Comparison of ENCODE assay signal across 8 cellular contexts in genomic region chr4:35021222-35021621, GRCh38.
DNase-seq lines count a peak whose midpoint lies in the region; ATAC-seq, FAIRE-seq and TF ChIP-seq lines count a peak whose summit lies in the region.
"Not testable (repeated sequence)": the region's sequence is repeated elsewhere in the genome, so short reads cannot be mapped to it uniquely, and the experiment has no call there.

No MANE protein-coding gene starts in this region.

- TF ChIP-seq POLR2A in H54 (IDR thresholded peaks at IDR 0.05; ENCODE audit: low read depth, low read length): peak; percentile 32; the same call in 1 of the 2 replicates

- DNase-seq in AG20443 (ENCODE audit: low spot score): peak; percentile 5
- DNase-seq in H54 (ENCODE audit: insufficient read length, low spot score): peak; percentile 1
- DNase-seq in LoVo (ENCODE audit: low spot score): peak; percentile 9
- DNase-seq in RWPE2 (ENCODE audit: low spot score): peak; percentile 76
- peak; percentile 65 for DNase-seq in astrocyte of the cerebellum (ENCODE audit: low read depth)
- DNase-seq in epithelial cell of prostate (ENCODE audit: low read depth, low spot score): peak; percentile 20
- DNase-seq in kidney epithelial cell (ENCODE audit: low read depth): peak; percentile 73
- peak; percentile 75 for DNase-seq in renal cortical epithelial cell (ENCODE audit: low read depth)

- H3K4me1 ChIP-seq in RWPE2 (ENCODE audit: insufficient read depth, poor library complexity, severe bottlenecking): not testable (repeated sequence)

- not testable (repeated sequence) for H3K36me3 ChIP-seq in RWPE2 (ENCODE audit: low read depth); kidney epithelial cell (ENCODE audit: control insufficient read depth, insufficient read depth, low read length)

- H3K4me3 ChIP-seq in RWPE2 (ENCODE audit: severe bottlenecking); astrocyte of the cerebellum (ENCODE audit: low read depth, low read length); kidney epithelial cell (ENCODE audit: low read depth, low read length): not testable (repeated sequence)

- peak; percentile 96 for FAIRE-seq in H54 (lab: Jason Lieb, UNC)

- not testable (repeated sequence) for H3K27me3 ChIP-seq in RWPE2 (ENCODE audit: insufficient read depth, poor library complexity, severe bottlenecking); kidney epithelial cell (ENCODE audit: control insufficient read depth, insufficient read depth, low read length)

- H3K9me3 ChIP-seq in RWPE2 (ENCODE audit: severe bottlenecking): not testable (repeated sequence)

- ATAC-seq in RWPE2 (ENCODE audit: low read depth): peak; percentile 44; the same call in 2 of the 3 replicates

- not testable (repeated sequence) for TF ChIP-seq CTCF in RWPE2 (IDR thresholded peaks at IDR 0.05; ENCODE audit: poor library complexity, severe bottlenecking); astrocyte of the cerebellum (IDR thresholded peaks at IDR 0.05; ENCODE audit: low read depth, low read length, missing control alignments); kidney epithelial cell (IDR thresholded peaks at IDR 0.05; ENCODE audit: insufficient read depth, low read length, poor library complexity, severe bottlenecking)

- H3K27ac ChIP-seq in RWPE2 (ENCODE audit: poor library complexity, severe bottlenecking); epithelial cell of prostate: not testable (repeated sequence)

- in situ Hi-C loops in astrocyte of the cerebellum (cut with HindIII; ENCODE audit: low sequenced_read_pairs): not testable (repeated sequence)

Comparison
In these comparisons a context has a peak if more than half of its experiments do, and no peak if none do; other contexts are left out.
1. DNase-seq: peak in every context shown above with its lines; median percentile 76 in RWPE2; 75 in renal cortical epithelial cell; 73 in kidney epithelial cell; 65 in astrocyte of the cerebellum; 20 in epithelial cell of prostate; 9 in LoVo; 5 in AG20443; 1 in H54.